In the genomic region with DNA sequence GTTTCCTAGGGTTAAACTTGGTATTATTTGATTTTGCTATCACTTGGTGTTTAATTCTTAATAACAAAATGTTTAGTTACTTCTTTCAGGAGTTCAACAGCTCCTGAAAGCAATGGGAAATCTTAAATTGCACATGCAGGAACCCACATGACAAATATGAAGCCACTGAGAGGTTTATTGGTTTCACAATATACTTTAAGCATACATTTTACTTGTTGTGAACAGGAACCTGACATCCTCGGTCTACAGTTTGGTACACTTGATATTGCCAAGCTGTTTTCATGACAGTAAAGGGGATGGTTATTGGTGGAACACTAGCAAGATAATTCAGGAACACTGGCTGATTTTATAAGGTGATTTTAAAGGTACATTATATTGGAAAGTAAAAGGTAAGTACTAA, we compare ENCODE assay signal across 14 cellular contexts. TPM values are rescaled to one million over a fixed set of nuclear protein-coding genes. Genes with fewer than 3 reads are reported as not detected.
DNase-seq lines count a peak whose midpoint lies in the region; ATAC-seq and TF ChIP-seq lines count a peak whose summit lies in the region.
"Had no signal": no experiment of that assay in that cellular context is flagged by ENCODE, and none has a peak within 500 bp of the region (broad histone marks: within the 10 kb centered on the region; RNA-seq: fewer than 3 reads in every experiment).

No MANE protein-coding gene starts in this region.

- no peak for TF ChIP-seq CTCF in CD4-positive, alpha-beta T cell (IDR thresholded peaks at IDR 0.05)
- no peak for TF ChIP-seq CTCF in HFFc6 (IDR thresholded peaks at IDR 0.05)

- no peaks in the 10 kb centered on the region for H3K9me3 Mint-ChIP-seq in CD4-positive, alpha-beta T cell
- no peaks in the 10 kb centered on the region for H3K9me3 Mint-ChIP-seq in HFFc6
- H3K9me3 Mint-ChIP-seq in activated CD4-positive, alpha-beta memory T cell treated with anti-CD3 and anti-CD28 coated beads, Interleukin-2, amount 10 ng/mL, durations not matched to agents 7 days and 5 days, result no peaks in the 10 kb centered on the region
- H3K9me3 Mint-ChIP-seq in naive B cell, result peaks cover 0 to 2% (median 0%) of the 10 kb centered on the region in 7 donors

- POLR2A ChIA-PET in CD4-positive, alpha-beta T cell (lab: Charles Lee), result interaction anchor here (1.0 to 12.7 kb wide), 5 partner anchors 15 to 47 kb away, joined by 3 to 176 read pairs (median 4); a partner anchor contains a TSS
- POLR2A ChIA-PET in activated CD4-positive, alpha-beta memory T cell treated with anti-CD3 and anti-CD28 coated beads, Interleukin-2, amount 10 ng/mL, durations not matched to agents 7 days and 5 days (lab: Charles Lee), result interaction anchor here (0.9 to 15.6 kb wide), 6 partner anchors 8 to 993 kb away, joined by 3 to 449 read pairs (median 4); a partner anchor contains a TSS

- no peak for DNase-seq in CD4-positive, alpha-beta T cell
- no peak for DNase-seq in HFFc6
- DNase-seq in activated CD4-positive, alpha-beta memory T cell treated with anti-CD3 and anti-CD28 coated beads, Interleukin-2, amount 10 ng/mL, durations not matched to agents 7 days and 5 days, result no peak
- DNase-seq in naive B cell, result no peak
- no peak for DNase-seq in NCI-H1092 treated with DMSO at 0.1 percent for 48 hours (lab: John Stamatoyannopoulos, UW)
- no peak for DNase-seq in HPDE6-E6E7 (ENCODE audit: extremely low spot score)
- DNase-seq in stimulated activated CD4-positive, alpha-beta T cell treated with anti-CD3 and anti-CD28 coated beads, Interleukin-4, amount 100 ng/mL, for 4 hours, result no peak
- DNase-seq: brain microvascular endothelial cell, gastrocnemius medialis, NCI-H2107, psoas muscle had no signal

- no peaks in the 10 kb centered on the region for H3K9me3 ChIP-seq in CD4-positive, alpha-beta T cell (ENCODE audit: control insufficient read depth, low read length)
- H3K9me3 ChIP-seq: BLaER1, gastrocnemius medialis, psoas muscle had no signal

- peak overlapping the region; percentile 30 for H3K27ac ChIP-seq in CD4-positive, alpha-beta T cell (ENCODE audit: low read depth, low read length)
- H3K27ac ChIP-seq: BLaER1, brain microvascular endothelial cell, gastrocnemius medialis, psoas muscle, VCaP had no signal

- peaks cover 99% of the 10 kb centered on the region for H3K36me3 Mint-ChIP-seq in CD4-positive, alpha-beta T cell (ENCODE audit: low read depth)
- H3K36me3 Mint-ChIP-seq in HFFc6 (ENCODE audit: low read depth) (peaks cover 55% of the 10 kb centered on the region), naive B cell (peaks cover 34 to 45% of the 10 kb centered on the region in 2 donors)
- peaks cover 94% of the 10 kb centered on the region for H3K36me3 Mint-ChIP-seq in activated CD4-positive, alpha-beta memory T cell treated with anti-CD3 and anti-CD28 coated beads, Interleukin-2, amount 10 ng/mL, durations not matched to agents 7 days and 5 days (ENCODE audit: low read depth)

- CTCF ChIA-PET in CD4-positive, alpha-beta T cell (lab: Charles Lee), result no interaction called here
- CTCF ChIA-PET in activated CD4-positive, alpha-beta memory T cell treated with anti-CD3 and anti-CD28 coated beads, Interleukin-2, amount 10 ng/mL, durations not matched to agents 7 days and 5 days (lab: Charles Lee), result no interaction called here

- intact Hi-C loops in CD4-positive, alpha-beta T cell (cut with DNase I, micrococcal nuclease), result loop anchor here (1.0 to 5.0 kb wide), 2 partner anchors 12 to 45 kb away; a partner anchor contains a TSS

- no peaks in the 10 kb centered on the region for H3K27me3 Mint-ChIP-seq in CD4-positive, alpha-beta T cell
- H3K27me3 Mint-ChIP-seq in HFFc6 (ENCODE audit: insufficient read depth) (peaks cover 3% of the 10 kb centered on the region), naive B cell (no peaks in the 10 kb centered on the region)
- H3K27me3 Mint-ChIP-seq in activated CD4-positive, alpha-beta memory T cell treated with anti-CD3 and anti-CD28 coated beads, Interleukin-2, amount 10 ng/mL, durations not matched to agents 7 days and 5 days, result no peaks in the 10 kb centered on the region

- peak overlapping the region; percentile 96 for H3K27ac Mint-ChIP-seq in CD4-positive, alpha-beta T cell
- peak overlapping the region; percentile 91 for H3K27ac Mint-ChIP-seq in HFFc6
- peak overlapping the region; percentile 95 for H3K27ac Mint-ChIP-seq in activated CD4-positive, alpha-beta memory T cell treated with anti-CD3 and anti-CD28 coated beads, Interleukin-2, amount 10 ng/mL, durations not matched to agents 7 days and 5 days
- peak overlapping the region in 5 of 6 donors; percentile 2 to 97 (median 67) for H3K27ac Mint-ChIP-seq in naive B cell

- peak overlapping the region; percentile 62 for H3K4me3 Mint-ChIP-seq in CD4-positive, alpha-beta T cell
- H3K4me3 Mint-ChIP-seq in HFFc6 (no peak overlapping the region; the same call in none of the 2 replicates), naive B cell (peak overlapping the region in 4 of 8 donors; percentile 4 to 69 (median 14))
- H3K4me3 Mint-ChIP-seq in activated CD4-positive, alpha-beta memory T cell treated with anti-CD3 and anti-CD28 coated beads, Interleukin-2, amount 10 ng/mL, durations not matched to agents 7 days and 5 days, result peak overlapping the region; percentile 36

- H3K4me1 Mint-ChIP-seq in CD4-positive, alpha-beta T cell (ENCODE audit: low read depth), result peaks cover 96% of the 10 kb centered on the region
- H3K4me1 Mint-ChIP-seq in HFFc6 (ENCODE audit: low read depth) (peaks cover 70% of the 10 kb centered on the region), naive B cell (peaks cover 71 to 98% (median 89%) of the 10 kb centered on the region in 3 donors)
- peaks cover 80% of the 10 kb centered on the region for H3K4me1 Mint-ChIP-seq in activated CD4-positive, alpha-beta memory T cell treated with anti-CD3 and anti-CD28 coated beads, Interleukin-2, amount 10 ng/mL, durations not matched to agents 7 days and 5 days

- ATAC-seq in CD4-positive, alpha-beta T cell (ENCODE audit: poor library complexity), result no peak
- ATAC-seq in naive B cell (ENCODE audit: low read depth in 2 of 2) (no peak), HG03097 (IDR thresholded peaks at IDR 0.05; ENCODE audit: low FRiP score, unreplicated experiment) (no peak)
- ATAC-seq: gastrocnemius medialis, psoas muscle had no signal

- H3K27me3 ChIP-seq in CD4-positive, alpha-beta T cell (ENCODE audit: control insufficient read depth, insufficient read depth, low read length), result no peaks in the 10 kb centered on the region
- H3K27me3 ChIP-seq: BLaER1, brain microvascular endothelial cell, gastrocnemius medialis had no signal

RNA-seq across cellular contexts. Expression of a gene that starts 46.2 kb away (rescaled TPM):
- total RNA-seq in CD4-positive, alpha-beta T cell, result 100 to 1,000 TPM; 327 to 346 TPM
- total RNA-seq in HFFc6 (2021; fragmentation: NEBNext Ultra II Directional; extraction: Animal tissue kit (Norgen Biotek cat#: 25700)), result 10 to 100 TPM; 78.2 to 98.5 (median 88.6) TPM
- 100 to 1,000 TPM; 209 to 214 TPM for total RNA-seq in activated CD4-positive, alpha-beta memory T cell treated with anti-CD3 and anti-CD28 coated beads, Interleukin-2, amount 10 ng/mL, durations not matched to agents 7 days and 5 days
- polyA plus RNA-seq in naive B cell (ENCODE audit: low read depth in 6 of 6), result 100 to 1,000 TPM; 282 to 432 (median 343) TPM
